In the genomic region with DNA sequence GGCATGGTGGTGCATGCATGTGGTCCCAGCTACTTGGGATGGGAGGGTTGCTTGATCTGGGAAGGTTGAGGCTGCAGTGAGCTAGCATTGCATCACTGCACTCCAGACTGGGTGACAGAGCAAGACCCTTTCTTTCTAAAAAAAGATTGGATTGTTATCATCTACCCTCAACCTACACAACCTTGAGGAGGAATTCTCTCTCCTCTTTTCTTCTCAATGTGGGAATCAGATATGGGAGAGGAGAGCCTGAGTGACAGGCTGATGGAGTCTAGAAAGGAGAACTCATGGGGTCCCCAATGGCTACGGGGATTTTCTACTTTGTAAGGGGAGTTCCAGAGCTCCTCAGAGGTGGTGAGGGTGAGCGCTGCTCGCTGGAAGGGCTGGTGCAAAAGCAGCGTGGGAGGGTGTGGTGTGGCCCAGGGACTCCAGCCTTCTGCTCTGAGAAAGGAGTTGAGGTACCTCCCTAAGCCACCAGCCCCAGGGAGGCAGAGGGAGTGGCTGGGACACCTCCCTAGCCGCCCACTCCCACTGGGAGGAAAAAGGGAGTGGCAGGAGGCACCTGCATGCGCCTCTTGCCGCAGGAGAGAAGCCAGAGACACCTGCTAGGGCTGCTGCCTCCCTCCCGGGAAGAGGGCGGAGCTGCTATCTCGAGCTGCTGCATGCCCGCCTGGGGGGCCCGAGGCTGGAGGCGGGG, we compare ENCODE assay signal across 15 cellular contexts. TPM values are rescaled to one million over a fixed set of nuclear protein-coding genes. Genes with fewer than 3 reads are reported as not detected.
DNase-seq lines count a peak whose midpoint lies in the region; ATAC-seq lines count a peak whose summit lies in the region.
"Had no signal": no experiment of that assay in that cellular context is flagged by ENCODE, and none has a peak within 500 bp of the region (broad histone marks: within the 10 kb centered on the region; RNA-seq: fewer than 3 reads in every experiment).

No MANE protein-coding gene starts in this region.

- ATAC-seq in GM18909 (IDR thresholded peaks at IDR 0.05; ENCODE audit: poor library complexity, unreplicated experiment) (peak; percentile 80), HG02763 (IDR thresholded peaks at IDR 0.05; ENCODE audit: unreplicated experiment) (peak; percentile 79)
- ATAC-seq: activated CD8-positive, alpha-beta memory T cell treated with anti-CD3 and anti-CD28 coated beads, Interleukin-2, amount 10 ng/mL, durations not matched to agents 7 days and 5 days; left colon had no signal

- H3K27ac Mint-ChIP-seq in activated naive CD8-positive, alpha-beta T cell treated with anti-CD3 and anti-CD28 coated beads for 36 hours, result no peak overlapping the region
- H3K27ac Mint-ChIP-seq: activated CD8-positive, alpha-beta memory T cell treated with anti-CD3 and anti-CD28 coated beads, Interleukin-2, amount 10 ng/mL, durations not matched to agents 7 days and 5 days had no signal

- no peaks in the 10 kb centered on the region for H3K9me3 Mint-ChIP-seq in activated naive CD8-positive, alpha-beta T cell treated with anti-CD3 and anti-CD28 coated beads for 36 hours

- DNase-seq in COR-L47 (lab: John Stamatoyannopoulos, UW) (peak; percentile 30), NCI-H524 (lab: John Stamatoyannopoulos, UW) (no peak), midbrain (lab: John Stamatoyannopoulos, UW) (no peak)
- peak; percentile 22 for DNase-seq in activated naive CD8-positive, alpha-beta T cell treated with anti-CD3 and anti-CD28 coated beads for 36 hours
- no peak for DNase-seq in activated effector memory CD4-positive, alpha-beta T cell treated with Interleukin-2 at 50 U/mL for 16 hours
- no peak for DNase-seq in stimulated activated CD4-positive, alpha-beta T cell treated with anti-CD3 and anti-CD28 coated beads, Interleukin-4, amount 100 ng/mL, for 1 hour
- DNase-seq: ACHN; activated CD8-positive, alpha-beta memory T cell treated with anti-CD3 and anti-CD28 coated beads, Interleukin-2, amount 10 ng/mL, durations not matched to agents 7 days and 5 days; brain microvascular endothelial cell; left colon; occipital lobe; transverse colon had no signal

- no peak overlapping the region for H3K4me3 Mint-ChIP-seq in activated naive CD8-positive, alpha-beta T cell treated with anti-CD3 and anti-CD28 coated beads for 36 hours
- H3K4me3 Mint-ChIP-seq: activated CD8-positive, alpha-beta memory T cell treated with anti-CD3 and anti-CD28 coated beads, Interleukin-2, amount 10 ng/mL, durations not matched to agents 7 days and 5 days had no signal

- H3K27me3 Mint-ChIP-seq in activated naive CD8-positive, alpha-beta T cell treated with anti-CD3 and anti-CD28 coated beads for 36 hours, result no peaks in the 10 kb centered on the region
- H3K27me3 Mint-ChIP-seq: activated CD8-positive, alpha-beta memory T cell treated with anti-CD3 and anti-CD28 coated beads, Interleukin-2, amount 10 ng/mL, durations not matched to agents 7 days and 5 days had no signal

- H3K4me1 Mint-ChIP-seq in activated naive CD8-positive, alpha-beta T cell treated with anti-CD3 and anti-CD28 coated beads for 36 hours, result peaks cover 4% of the 10 kb centered on the region

- no peaks in the 10 kb centered on the region for H3K36me3 Mint-ChIP-seq in activated naive CD8-positive, alpha-beta T cell treated with anti-CD3 and anti-CD28 coated beads for 36 hours

RNA-seq across cellular contexts. Expression of gene GATA3, which starts 48.4 kb away (rescaled TPM):
- 1 to 10 TPM; 8.4 to 8.8 TPM for total RNA-seq in activated naive CD8-positive, alpha-beta T cell treated with anti-CD3 and anti-CD28 coated beads for 36 hours
- total RNA-seq: fibroblast of lung, occipital lobe had no signal

Comparison
In these comparisons a context has a peak if more than half of its experiments do, and no peak if none do; other contexts are left out.
1. DNase-seq: peak in COR-L47 (single experiment) and activated naive CD8-positive, alpha-beta T cell treated with anti-CD3 and anti-CD28 coated beads for 36 hours (single experiment); none in NCI-H524 (0 of 2), midbrain (single experiment), activated effector memory CD4-positive, alpha-beta T cell treated with Interleukin-2 at 50 U/mL for 16 hours (single experiment) and stimulated activated CD4-positive, alpha-beta T cell treated with anti-CD3 and anti-CD28 coated beads, Interleukin-4, amount 100 ng/mL, for 1 hour (single experiment).